Comparison of ENCODE assay signal across 1 cellular context in the genomic region with DNA sequence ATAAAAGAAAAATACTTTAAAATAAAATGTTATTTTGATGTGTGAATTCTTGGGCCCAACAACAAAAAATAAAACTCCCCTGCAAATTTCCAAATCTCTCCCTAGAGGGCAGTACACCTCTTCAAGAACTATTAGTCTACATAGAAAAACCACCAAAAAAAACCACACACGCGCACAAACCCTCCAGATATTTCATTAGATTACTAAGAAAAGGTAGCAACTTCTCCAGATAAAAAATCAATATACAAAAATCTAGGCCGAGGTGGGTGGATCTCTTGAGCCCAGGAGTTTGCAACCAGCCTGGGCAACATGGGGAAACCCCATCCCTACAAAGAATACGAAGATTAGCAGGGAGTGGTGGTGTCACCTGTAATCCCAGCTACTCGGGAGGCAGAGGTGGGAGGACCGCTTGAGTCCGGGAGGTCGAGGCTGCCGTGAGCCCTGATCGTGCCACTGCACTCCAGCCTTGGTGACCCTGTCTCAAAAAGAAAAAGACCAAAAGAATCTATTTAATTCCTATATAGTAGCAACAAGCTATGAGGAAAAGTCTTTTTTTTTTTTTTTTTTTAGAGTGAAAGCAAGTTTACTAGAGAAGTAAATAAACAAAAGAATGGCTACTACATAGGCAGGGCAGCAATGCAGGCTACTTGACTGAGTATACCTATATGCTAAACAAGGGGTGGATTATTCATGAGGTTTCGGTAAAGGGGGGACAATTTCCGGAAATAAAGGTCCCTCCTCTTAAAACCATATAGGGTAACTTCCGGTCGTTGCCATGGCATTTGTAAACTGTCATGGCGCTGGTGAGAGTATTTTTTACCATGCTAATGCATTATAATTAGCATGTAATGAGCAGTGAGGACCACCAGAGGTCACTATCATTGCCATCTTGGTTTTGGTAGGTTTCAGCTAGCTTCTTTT.
TF ChIP-seq lines count a peak whose summit lies in the region.

No MANE protein-coding gene starts in this region.

TF ChIP-seq in HepG2, 621 proteins besides CTCF, POLR2A, EP300 and RAD21 (continues in another document):
- TF ChIP-seq YY1 (IDR thresholded peaks at IDR 0.05; ENCODE audit: insufficient read depth, insufficient replicate concordance, low read depth, low read length) (peak; percentile 86), RFXANK (CRISPR knock-in tag; IDR thresholded peaks at IDR 0.05) (no peak), ZNF782 (CRISPR knock-in tag; IDR thresholded peaks at IDR 0.05; ENCODE audit: borderline replicate concordance) (no peak), CHD4 (IDR thresholded peaks at IDR 0.05; ENCODE audit: borderline replicate concordance, low read length) (no peak), ZNF777 (CRISPR knock-in tag; IDR thresholded peaks at IDR 0.05) (no peak), FOXK2 (IDR thresholded peaks at IDR 0.05) (no peak), FOSL1 (CRISPR knock-in tag; IDR thresholded peaks at IDR 0.05; ENCODE audit: borderline replicate concordance) (no peak), GABPA (IDR thresholded peaks at IDR 0.05; ENCODE audit: low read depth, low read length) (peak; percentile 41), GABPA (CRISPR knock-in tag; IDR thresholded peaks at IDR 0.05; ENCODE audit: low read depth) (peak; percentile 92), U2AF1 (optimal IDR thresholded peaks at IDR 0.05; ENCODE audit: low read depth, low read length) (no peak), TMF1 (CRISPR knock-in tag; IDR thresholded peaks at IDR 0.05; ENCODE audit: low read depth) (no peak), SRF (IDR thresholded peaks at IDR 0.05; ENCODE audit: low read depth, low read length) (peak; percentile 99), STAG1 (CRISPR knock-in tag; IDR thresholded peaks at IDR 0.05) (peak; percentile 58), TSC22D2 (CRISPR knock-in tag; IDR thresholded peaks at IDR 0.05; ENCODE audit: borderline replicate concordance) (no peak), ZNF775 (CRISPR knock-in tag; IDR thresholded peaks at IDR 0.05; ENCODE audit: borderline replicate concordance) (no peak), AHR (CRISPR knock-in tag; IDR thresholded peaks at IDR 0.05) (no peak), CREB1 (IDR thresholded peaks at IDR 0.05) (0 out of 2 replicates have a peak, but pooled peaks have one; percentile 11), CREB1 (CRISPR knock-in tag; IDR thresholded peaks at IDR 0.05) (no peak), EED (CRISPR knock-in tag; IDR thresholded peaks at IDR 0.05) (no peak), ZFP1 (CRISPR knock-in tag; IDR thresholded peaks at IDR 0.05) (no peak), ZNF143 (CRISPR knock-in tag; IDR thresholded peaks at IDR 0.05) (no peak), ZNF552 (CRISPR knock-in tag; IDR thresholded peaks at IDR 0.05; ENCODE audit: borderline replicate concordance) (no peak), TCF12 (IDR thresholded peaks at IDR 0.05) (no peak), TCF12 (CRISPR knock-in tag; IDR thresholded peaks at IDR 0.05) (no peak)
- TF ChIP-seq, protein P1, sequence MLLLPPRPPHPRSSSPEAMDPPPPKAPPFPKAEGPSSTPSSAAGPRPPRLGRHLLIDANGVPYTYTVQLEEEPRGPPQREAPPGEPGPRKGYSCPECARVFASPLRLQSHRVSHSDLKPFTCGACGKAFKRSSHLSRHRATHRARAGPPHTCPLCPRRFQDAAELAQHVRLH (CRISPR knock-in tag; IDR thresholded peaks at IDR 0.05; ENCODE audit: borderline replicate concordance, low read depth): no peak
- TF ChIP-seq, protein P2, sequence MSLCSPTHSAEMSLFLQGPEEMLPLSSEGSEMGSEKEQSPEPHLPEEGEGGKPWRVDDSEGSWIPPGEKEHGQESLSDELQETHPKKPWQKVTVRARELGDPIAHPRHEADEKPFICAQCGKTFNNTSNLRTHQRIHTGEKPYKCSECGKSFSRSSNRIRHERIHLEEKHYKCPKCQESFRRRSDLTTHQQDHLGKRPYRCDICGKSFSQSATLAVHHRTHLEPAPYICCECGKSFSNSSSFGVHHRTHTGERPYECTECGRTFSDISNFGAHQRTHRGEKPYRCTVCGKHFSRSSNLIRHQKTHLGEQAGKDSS (CRISPR knock-in tag; IDR thresholded peaks at IDR 0.05; ENCODE audit: borderline replicate concordance, low read depth): no peak
- TF ChIP-seq, protein P3, sequence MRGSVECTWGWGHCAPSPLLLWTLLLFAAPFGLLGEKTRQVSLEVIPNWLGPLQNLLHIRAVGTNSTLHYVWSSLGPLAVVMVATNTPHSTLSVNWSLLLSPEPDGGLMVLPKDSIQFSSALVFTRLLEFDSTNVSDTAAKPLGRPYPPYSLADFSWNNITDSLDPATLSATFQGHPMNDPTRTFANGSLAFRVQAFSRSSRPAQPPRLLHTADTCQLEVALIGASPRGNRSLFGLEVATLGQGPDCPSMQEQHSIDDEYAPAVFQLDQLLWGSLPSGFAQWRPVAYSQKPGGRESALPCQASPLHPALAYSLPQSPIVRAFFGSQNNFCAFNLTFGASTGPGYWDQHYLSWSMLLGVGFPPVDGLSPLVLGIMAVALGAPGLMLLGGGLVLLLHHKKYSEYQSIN (CRISPR knock-in tag; IDR thresholded peaks at IDR 0.05; ENCODE audit: borderline replicate concordance): no peak
- TF ChIP-seq, protein P4, sequence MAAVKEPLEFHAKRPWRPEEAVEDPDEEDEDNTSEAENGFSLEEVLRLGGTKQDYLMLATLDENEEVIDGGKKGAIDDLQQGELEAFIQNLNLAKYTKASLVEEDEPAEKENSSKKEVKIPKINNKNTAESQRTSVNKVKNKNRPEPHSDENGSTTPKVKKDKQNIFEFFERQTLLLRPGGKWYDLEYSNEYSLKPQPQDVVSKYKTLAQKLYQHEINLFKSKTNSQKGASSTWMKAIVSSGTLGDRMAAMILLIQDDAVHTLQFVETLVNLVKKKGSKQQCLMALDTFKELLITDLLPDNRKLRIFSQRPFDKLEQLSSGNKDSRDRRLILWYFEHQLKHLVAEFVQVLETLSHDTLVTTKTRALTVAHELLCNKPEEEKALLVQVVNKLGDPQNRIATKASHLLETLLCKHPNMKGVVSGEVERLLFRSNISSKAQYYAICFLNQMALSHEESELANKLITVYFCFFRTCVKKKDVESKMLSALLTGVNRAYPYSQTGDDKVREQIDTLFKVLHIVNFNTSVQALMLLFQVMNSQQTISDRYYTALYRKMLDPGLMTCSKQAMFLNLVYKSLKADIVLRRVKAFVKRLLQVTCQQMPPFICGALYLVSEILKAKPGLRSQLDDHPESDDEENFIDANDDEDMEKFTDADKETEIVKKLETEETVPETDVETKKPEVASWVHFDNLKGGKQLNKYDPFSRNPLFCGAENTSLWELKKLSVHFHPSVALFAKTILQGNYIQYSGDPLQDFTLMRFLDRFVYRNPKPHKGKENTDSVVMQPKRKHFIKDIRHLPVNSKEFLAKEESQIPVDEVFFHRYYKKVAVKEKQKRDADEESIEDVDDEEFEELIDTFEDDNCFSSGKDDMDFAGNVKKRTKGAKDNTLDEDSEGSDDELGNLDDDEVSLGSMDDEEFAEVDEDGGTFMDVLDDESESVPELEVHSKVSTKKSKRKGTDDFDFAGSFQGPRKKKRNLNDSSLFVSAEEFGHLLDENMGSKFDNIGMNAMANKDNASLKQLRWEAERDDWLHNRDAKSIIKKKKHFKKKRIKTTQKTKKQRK (IDR thresholded peaks at IDR 0.05; ENCODE audit: low read length): no peak
- TF ChIP-seq, protein P5, sequence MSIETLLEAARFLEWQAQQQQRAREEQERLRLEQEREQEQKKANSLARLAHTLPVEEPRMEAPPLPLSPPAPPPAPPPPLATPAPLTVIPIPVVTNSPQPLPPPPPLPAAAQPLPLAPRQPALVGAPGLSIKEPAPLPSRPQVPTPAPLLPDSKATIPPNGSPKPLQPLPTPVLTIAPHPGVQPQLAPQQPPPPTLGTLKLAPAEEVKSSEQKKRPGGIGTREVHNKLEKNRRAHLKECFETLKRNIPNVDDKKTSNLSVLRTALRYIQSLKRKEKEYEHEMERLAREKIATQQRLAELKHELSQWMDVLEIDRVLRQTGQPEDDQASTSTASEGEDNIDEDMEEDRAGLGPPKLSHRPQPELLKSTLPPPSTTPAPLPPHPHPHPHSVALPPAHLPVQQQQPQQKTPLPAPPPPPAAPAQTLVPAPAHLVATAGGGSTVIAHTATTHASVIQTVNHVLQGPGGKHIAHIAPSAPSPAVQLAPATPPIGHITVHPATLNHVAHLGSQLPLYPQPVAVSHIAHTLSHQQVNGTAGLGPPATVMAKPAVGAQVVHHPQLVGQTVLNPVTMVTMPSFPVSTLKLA (IDR thresholded peaks at IDR 0.05): 0 out of 2 replicates have a peak, but pooled peaks have one; percentile 8
- TF ChIP-seq, protein P6, sequence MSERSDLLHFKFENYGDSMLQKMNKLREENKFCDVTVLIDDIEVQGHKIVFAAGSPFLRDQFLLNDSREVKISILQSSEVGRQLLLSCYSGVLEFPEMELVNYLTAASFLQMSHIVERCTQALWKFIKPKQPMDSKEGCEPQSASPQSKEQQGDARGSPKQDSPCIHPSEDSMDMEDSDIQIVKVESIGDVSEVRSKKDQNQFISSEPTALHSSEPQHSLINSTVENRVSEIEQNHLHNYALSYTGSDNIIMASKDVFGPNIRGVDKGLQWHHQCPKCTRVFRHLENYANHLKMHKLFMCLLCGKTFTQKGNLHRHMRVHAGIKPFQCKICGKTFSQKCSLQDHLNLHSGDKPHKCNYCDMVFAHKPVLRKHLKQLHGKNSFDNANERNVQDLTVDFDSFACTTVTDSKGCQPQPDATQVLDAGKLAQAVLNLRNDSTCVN (CRISPR knock-in tag; IDR thresholded peaks at IDR 0.05; ENCODE audit: borderline replicate concordance): no peak
- TF ChIP-seq, protein P7, sequence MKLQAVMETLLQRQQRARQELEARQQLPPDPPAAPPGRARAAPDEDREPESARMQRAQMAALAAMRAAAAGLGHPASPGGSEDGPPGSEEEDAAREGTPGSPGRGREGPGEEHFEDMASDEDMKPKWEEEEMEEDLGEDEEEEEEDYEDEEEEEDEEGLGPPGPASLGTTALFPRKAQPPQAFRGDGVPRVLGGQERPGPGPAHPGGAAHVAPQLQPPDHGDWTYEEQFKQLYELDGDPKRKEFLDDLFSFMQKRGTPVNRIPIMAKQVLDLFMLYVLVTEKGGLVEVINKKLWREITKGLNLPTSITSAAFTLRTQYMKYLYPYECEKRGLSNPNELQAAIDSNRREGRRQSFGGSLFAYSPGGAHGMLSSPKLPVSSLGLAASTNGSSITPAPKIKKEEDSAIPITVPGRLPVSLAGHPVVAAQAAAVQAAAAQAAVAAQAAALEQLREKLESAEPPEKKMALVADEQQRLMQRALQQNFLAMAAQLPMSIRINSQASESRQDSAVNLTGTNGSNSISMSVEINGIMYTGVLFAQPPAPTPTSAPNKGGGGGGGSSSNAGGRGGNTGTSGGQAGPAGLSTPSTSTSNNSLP (IDR thresholded peaks at IDR 0.05; ENCODE audit: low read depth, low read length): peak; percentile 90
- TF ChIP-seq, protein P8, sequence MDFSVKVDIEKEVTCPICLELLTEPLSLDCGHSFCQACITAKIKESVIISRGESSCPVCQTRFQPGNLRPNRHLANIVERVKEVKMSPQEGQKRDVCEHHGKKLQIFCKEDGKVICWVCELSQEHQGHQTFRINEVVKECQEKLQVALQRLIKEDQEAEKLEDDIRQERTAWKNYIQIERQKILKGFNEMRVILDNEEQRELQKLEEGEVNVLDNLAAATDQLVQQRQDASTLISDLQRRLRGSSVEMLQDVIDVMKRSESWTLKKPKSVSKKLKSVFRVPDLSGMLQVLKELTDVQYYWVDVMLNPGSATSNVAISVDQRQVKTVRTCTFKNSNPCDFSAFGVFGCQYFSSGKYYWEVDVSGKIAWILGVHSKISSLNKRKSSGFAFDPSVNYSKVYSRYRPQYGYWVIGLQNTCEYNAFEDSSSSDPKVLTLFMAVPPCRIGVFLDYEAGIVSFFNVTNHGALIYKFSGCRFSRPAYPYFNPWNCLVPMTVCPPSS (IDR thresholded peaks at IDR 0.05): no peak
- TF ChIP-seq, protein P9, sequence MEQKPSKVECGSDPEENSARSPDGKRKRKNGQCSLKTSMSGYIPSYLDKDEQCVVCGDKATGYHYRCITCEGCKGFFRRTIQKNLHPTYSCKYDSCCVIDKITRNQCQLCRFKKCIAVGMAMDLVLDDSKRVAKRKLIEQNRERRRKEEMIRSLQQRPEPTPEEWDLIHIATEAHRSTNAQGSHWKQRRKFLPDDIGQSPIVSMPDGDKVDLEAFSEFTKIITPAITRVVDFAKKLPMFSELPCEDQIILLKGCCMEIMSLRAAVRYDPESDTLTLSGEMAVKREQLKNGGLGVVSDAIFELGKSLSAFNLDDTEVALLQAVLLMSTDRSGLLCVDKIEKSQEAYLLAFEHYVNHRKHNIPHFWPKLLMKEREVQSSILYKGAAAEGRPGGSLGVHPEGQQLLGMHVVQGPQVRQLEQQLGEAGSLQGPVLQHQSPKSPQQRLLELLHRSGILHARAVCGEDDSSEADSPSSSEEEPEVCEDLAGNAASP (CRISPR knock-in tag; IDR thresholded peaks at IDR 0.05; ENCODE audit: borderline replicate concordance): no peak
- TF ChIP-seq, protein P10, sequence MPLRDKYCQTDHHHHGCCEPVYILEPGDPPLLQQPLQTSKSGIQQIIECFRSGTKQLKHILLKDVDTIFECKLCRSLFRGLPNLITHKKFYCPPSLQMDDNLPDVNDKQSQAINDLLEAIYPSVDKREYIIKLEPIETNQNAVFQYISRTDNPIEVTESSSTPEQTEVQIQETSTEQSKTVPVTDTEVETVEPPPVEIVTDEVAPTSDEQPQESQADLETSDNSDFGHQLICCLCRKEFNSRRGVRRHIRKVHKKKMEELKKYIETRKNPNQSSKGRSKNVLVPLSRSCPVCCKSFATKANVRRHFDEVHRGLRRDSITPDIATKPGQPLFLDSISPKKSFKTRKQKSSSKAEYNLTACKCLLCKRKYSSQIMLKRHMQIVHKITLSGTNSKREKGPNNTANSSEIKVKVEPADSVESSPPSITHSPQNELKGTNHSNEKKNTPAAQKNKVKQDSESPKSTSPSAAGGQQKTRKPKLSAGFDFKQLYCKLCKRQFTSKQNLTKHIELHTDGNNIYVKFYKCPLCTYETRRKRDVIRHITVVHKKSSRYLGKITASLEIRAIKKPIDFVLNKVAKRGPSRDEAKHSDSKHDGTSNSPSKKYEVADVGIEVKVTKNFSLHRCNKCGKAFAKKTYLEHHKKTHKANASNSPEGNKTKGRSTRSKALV (CRISPR knock-in tag; IDR thresholded peaks at IDR 0.05): no peak
